Comparison of ENCODE assay signal across 1 cellular context in the genomic region with DNA sequence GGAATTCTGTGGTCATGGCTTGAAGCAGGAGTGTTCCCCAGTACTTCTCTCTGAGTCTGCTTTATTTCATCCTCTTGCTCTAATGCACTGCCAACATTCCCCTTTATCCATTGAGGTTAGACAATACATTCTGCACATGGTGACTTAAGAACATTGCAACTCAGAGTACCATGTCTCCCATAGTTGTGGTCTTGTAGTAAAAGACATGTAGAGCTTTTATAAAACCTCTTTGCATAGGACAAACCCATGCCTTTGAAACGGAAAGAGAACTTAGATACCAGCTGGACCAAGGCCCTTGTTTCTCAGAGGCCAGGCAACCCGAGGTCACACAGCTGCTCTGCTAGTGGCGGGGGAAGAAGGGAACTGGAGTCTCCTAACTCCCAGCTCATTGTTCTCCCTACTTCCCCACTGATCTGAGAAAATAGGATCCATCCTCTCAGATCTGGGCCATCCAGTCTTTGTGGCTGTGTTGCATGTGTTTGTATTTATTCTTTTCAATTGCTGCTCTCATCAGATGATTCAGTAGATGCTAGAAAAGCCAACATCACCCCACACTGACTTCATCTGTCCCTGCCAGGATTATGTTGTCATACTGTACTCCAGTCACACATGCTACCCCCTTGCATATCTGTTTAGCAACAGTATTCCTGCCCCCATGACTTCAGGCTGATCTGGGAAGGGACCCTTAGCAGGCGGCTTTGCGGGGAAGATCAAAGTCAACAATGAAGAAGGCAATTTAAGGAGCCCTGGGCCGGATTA.
TF ChIP-seq lines count a peak whose summit lies in the region.

No MANE protein-coding gene starts in this region.

TF ChIP-seq in IMR-90, 13 proteins besides CTCF, POLR2A, EP300 and RAD21:
- TF ChIP-seq NFE2L2 (IDR thresholded peaks at IDR 0.05; ENCODE audit: low read depth, low read length) (no peak), RFX5 (IDR thresholded peaks at IDR 0.05; ENCODE audit: low read depth, low read length) (no peak), FOS (IDR thresholded peaks at IDR 0.05; ENCODE audit: low read depth, low read length) (no peak), CHD1 (IDR thresholded peaks at IDR 0.05; ENCODE audit: low read depth, low read length) (no peak), MXI1 (IDR thresholded peaks at IDR 0.05; ENCODE audit: borderline replicate concordance, low read depth, low read length) (no peak), RCOR1 (IDR thresholded peaks at IDR 0.05; ENCODE audit: insufficient replicate concordance, low read length) (no peak), MAFK (IDR thresholded peaks at IDR 0.05; ENCODE audit: low read depth, low read length) (no peak), CEBPB (IDR thresholded peaks at IDR 0.05; ENCODE audit: low read depth, low read length) (no peak), SMC3 (IDR thresholded peaks at IDR 0.05; ENCODE audit: low read depth, low read length) (no peak)
- TF ChIP-seq, protein P1, sequence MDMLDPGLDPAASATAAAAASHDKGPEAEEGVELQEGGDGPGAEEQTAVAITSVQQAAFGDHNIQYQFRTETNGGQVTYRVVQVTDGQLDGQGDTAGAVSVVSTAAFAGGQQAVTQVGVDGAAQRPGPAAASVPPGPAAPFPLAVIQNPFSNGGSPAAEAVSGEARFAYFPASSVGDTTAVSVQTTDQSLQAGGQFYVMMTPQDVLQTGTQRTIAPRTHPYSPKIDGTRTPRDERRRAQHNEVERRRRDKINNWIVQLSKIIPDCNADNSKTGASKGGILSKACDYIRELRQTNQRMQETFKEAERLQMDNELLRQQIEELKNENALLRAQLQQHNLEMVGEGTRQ (IDR thresholded peaks at IDR 0.05; ENCODE audit: low read depth, low read length), result no peak
- TF ChIP-seq, protein P2, sequence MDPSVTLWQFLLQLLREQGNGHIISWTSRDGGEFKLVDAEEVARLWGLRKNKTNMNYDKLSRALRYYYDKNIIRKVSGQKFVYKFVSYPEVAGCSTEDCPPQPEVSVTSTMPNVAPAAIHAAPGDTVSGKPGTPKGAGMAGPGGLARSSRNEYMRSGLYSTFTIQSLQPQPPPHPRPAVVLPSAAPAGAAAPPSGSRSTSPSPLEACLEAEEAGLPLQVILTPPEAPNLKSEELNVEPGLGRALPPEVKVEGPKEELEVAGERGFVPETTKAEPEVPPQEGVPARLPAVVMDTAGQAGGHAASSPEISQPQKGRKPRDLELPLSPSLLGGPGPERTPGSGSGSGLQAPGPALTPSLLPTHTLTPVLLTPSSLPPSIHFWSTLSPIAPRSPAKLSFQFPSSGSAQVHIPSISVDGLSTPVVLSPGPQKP (IDR thresholded peaks at IDR 0.05; ENCODE audit: borderline replicate concordance, low read depth, low read length), result no peak
